ENCODE assay signal across 1 cellular context in the genomic region with DNA sequence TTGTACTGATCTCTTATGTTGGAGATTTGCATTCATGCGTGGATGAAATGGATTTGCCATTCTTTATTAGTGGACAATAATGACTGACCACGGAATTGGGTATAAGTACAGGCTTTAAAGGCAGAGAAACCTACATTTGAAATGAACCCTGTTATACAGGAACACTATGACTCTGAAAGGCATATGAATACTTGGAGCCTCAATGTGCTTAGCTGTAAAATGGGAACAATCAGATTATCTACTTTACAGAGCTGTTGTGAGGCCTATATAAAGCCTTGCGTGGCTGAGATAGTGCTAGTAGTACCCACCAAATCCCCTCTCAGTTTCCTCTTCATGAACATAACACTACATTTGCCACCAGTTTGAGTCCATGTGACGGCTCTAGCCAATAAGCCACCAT.
TF ChIP-seq lines count a peak whose summit lies in the region.

No MANE protein-coding gene starts in this region.

TF ChIP-seq in GM12878, 131 proteins besides CTCF, POLR2A, EP300 and RAD21:
- TF ChIP-seq ETV6 (conservative IDR thresholded peaks at IDR 0.05 in 1 of 2, IDR thresholded peaks at IDR 0.05 in 1 of 2; ENCODE audit: borderline replicate concordance in 1 of 2, low read depth in 1 of 2) = no peak
- TF ChIP-seq BCL3 (IDR thresholded peaks at IDR 0.05; ENCODE audit: borderline replicate concordance, insufficient read depth, low read depth, low read length, poor library complexity, severe bottlenecking) = no peak
- no peak for TF ChIP-seq NR2C2 (IDR thresholded peaks at IDR 0.05; ENCODE audit: borderline replicate concordance, control insufficient read depth, insufficient read length, low read depth)
- TF ChIP-seq, protein P1, sequence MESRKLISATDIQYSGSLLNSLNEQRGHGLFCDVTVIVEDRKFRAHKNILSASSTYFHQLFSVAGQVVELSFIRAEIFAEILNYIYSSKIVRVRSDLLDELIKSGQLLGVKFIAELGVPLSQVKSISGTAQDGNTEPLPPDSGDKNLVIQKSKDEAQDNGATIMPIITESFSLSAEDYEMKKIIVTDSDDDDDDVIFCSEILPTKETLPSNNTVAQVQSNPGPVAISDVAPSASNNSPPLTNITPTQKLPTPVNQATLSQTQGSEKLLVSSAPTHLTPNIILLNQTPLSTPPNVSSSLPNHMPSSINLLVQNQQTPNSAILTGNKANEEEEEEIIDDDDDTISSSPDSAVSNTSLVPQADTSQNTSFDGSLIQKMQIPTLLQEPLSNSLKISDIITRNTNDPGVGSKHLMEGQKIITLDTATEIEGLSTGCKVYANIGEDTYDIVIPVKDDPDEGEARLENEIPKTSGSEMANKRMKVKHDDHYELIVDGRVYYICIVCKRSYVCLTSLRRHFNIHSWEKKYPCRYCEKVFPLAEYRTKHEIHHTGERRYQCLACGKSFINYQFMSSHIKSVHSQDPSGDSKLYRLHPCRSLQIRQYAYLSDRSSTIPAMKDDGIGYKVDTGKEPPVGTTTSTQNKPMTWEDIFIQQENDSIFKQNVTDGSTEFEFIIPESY (IDR thresholded peaks at IDR 0.05) = no peak
- TF ChIP-seq, protein P2, sequence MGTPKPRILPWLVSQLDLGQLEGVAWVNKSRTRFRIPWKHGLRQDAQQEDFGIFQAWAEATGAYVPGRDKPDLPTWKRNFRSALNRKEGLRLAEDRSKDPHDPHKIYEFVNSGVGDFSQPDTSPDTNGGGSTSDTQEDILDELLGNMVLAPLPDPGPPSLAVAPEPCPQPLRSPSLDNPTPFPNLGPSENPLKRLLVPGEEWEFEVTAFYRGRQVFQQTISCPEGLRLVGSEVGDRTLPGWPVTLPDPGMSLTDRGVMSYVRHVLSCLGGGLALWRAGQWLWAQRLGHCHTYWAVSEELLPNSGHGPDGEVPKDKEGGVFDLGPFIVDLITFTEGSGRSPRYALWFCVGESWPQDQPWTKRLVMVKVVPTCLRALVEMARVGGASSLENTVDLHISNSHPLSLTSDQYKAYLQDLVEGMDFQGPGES (IDR thresholded peaks at IDR 0.05) = no peak
- no peak for TF ChIP-seq SRF (IDR thresholded peaks at IDR 0.05; ENCODE audit: low read depth in 2 of 2, low read length in 2 of 2)
